ENCODE assay signal across 1 cellular context in the genomic region with DNA sequence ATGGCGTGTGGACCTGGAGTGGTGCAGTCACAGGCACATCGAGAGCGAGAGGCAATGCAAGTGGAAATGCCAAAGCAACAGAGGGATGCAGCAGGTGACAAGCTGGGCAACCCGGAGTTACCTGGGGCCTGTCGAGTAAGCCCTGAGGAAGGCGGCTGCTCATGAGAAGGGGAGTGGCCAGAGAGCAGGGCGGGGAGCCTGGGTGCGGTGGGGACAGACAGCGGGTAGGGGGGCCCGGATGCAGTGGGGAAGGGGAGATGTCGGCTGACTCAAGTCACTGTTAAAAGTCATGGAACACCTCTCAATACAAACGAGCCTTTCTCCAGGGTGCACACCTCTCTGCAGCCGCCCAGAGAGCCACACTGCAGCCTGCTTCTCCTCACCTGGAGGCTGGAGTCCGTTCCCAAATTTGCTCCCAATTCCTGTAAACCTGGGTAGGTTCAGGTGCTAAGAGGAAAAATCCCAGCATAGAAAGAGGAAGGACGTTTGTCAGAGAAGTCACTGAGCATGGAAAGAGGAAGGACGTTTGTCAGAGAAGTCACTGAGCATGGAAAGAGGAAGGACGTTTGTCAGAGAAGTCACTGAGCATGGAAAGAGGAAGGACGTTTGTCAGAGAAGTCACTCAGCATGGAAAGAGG.
TF ChIP-seq lines count a peak whose summit lies in the region.

No MANE protein-coding gene starts in this region.

TF ChIP-seq in H1, 55 proteins besides CTCF, POLR2A, EP300 and RAD21 (continued from another document):
- TF ChIP-seq SAP30 (IDR thresholded peaks at IDR 0.05; ENCODE audit: insufficient read depth, insufficient replicate concordance, low read length) (no peak), FOSL1 (IDR thresholded peaks at IDR 0.05; ENCODE audit: insufficient read depth, low read depth, low read length) (no peak), CTBP2 (IDR thresholded peaks at IDR 0.05; ENCODE audit: borderline replicate concordance, insufficient read depth, insufficient read length, low read length) (no peak), POLR2AphosphoS5 (IDR thresholded peaks at IDR 0.05; ENCODE audit: low read depth, low read length) (no peak), SP4 (IDR thresholded peaks at IDR 0.05; ENCODE audit: low read length) (no peak)
